ENCODE assay signal across 8 cellular contexts in the genomic region with DNA sequence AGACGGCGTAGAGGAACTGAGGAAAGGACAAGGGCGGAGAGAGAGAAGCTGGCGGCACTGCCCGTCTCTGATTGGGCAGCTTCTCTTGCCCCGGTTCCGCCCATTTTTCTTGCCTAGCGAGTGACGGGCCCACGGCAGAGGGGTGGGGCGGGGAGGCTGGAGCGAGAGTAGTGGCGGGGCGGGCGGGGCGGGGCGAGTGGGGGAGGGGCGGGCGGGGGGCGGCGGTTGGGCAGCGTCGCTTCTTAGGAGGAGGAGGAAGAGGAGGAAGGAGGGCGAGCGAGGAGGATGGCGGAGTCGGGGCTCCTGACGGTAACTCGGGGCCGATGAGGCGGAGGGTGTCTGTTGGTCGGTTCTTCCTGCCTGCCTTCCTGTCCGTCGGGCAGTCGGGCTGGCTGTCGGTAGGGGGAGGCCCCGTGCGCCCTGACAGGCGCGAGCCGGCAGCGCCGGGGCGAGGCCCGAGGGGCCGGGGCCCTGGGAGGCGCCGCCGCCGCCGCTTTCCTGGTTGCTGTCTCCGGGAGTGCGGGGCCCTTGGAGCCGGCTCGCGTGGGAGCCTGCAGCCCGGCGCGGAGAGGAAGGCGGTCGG. TPM values are rescaled to one million over a fixed set of nuclear protein-coding genes. Genes with fewer than 3 reads are reported as not detected.
A peak's percentile ranks its signal among the peaks of the same experiment; 100 is the strongest.
DNase-seq lines count a peak whose midpoint lies in the region; ATAC-seq, FAIRE-seq and TF ChIP-seq lines count a peak whose summit lies in the region.

SHOC2 (plus strand) TSS at position 256 of the 583 bp plus-strand sequence. CDS start 44,755 bp downstream, outside the sequence.

- ATAC-seq in GM18517 (IDR thresholded peaks at IDR 0.05; ENCODE audit: unreplicated experiment) (peak; percentile 1), HG03103 (IDR thresholded peaks at IDR 0.05; ENCODE audit: low read depth, unreplicated experiment) (peak; percentile 4), GM19324 (IDR thresholded peaks at IDR 0.05; ENCODE audit: low FRiP score, unreplicated experiment) (no peak)

- H3K4me1 ChIP-seq in iPS DF 6.9 (ENCODE audit: control insufficient read depth, insufficient read depth, low read length), result 0 out of 2 replicates have a peak, but pooled peaks cover 3% of the 10 kb centered on the region
- H3K4me1 ChIP-seq in small intestine (ENCODE audit: control insufficient read depth in 2 of 2, insufficient read depth in 1 of 2, low read depth in 1 of 2, low read length in 1 of 2), result peaks cover 0 to 7% of the 10 kb centered on the region in 2 donors

- H3K9me3 ChIP-seq in iPS DF 6.9 (ENCODE audit: control insufficient read depth, insufficient read depth, low read length), result no peaks in the 10 kb centered on the region
- no peaks in the 10 kb centered on the region for H3K9me3 ChIP-seq in small intestine (ENCODE audit: control insufficient read depth, low read depth)

- H3K36me3 ChIP-seq in iPS DF 6.9 (ENCODE audit: control insufficient read depth, insufficient read depth, low read length) (no peaks in the 10 kb centered on the region), small intestine (ENCODE audit: control insufficient read depth in 2 of 2, insufficient read depth in 2 of 2, low read length in 2 of 2) (peaks cover 0 to under 1% of the 10 kb centered on the region in 2 donors)

- peak within 1 kb of the TSS; percentile 96 for H3K27ac ChIP-seq in 22Rv1
- H3K27ac ChIP-seq in iPS DF 6.9 (ENCODE audit: low read length), result no peak within 1 kb of the TSS
- peak within 1 kb of the TSS; percentile 99 to 100 for H3K27ac ChIP-seq in small intestine (ENCODE audit: low read depth in 1 of 2, low read length in 1 of 2)

- WGBS in iPS DF 6.9 (ENCODE audit: insufficient coverage, insufficient read length), result no CpG with 5 or more reads among the region's 61 CpGs
- 0% methylated on average over 18 to 61 of the region's 61 CpGs for WGBS in small intestine, 3 donors

- TF ChIP-seq CTCF in 22Rv1 (IDR thresholded peaks at IDR 0.05), result no peak

- H3K4me3 ChIP-seq in iPS DF 6.9 (ENCODE audit: low read length), result peak within 1 kb of the TSS; percentile 97
- H3K4me3 ChIP-seq in small intestine (ENCODE audit: low read depth in 1 of 2, low read length in 2 of 2), result peak within 1 kb of the TSS; percentile 97

- H3K27me3 ChIP-seq in iPS DF 6.9 (ENCODE audit: control insufficient read depth, insufficient read depth, low read length), result no peaks in the 10 kb centered on the region
- no peaks in the 10 kb centered on the region for H3K27me3 ChIP-seq in small intestine (ENCODE audit: control insufficient read depth in 2 of 2, insufficient read depth in 2 of 2, low read length in 2 of 2)

- DNase-seq in T follicular helper cell (ENCODE audit: low read depth) (peak; percentile 98), anterior cingulate cortex (lab: John Stamatoyannopoulos, UW) (peak in 50 of 58 donors; percentile 77 to 100 (median 99)), iPS DF 6.9 (ENCODE audit: low read depth, low spot score) (no peak), small intestine (no peak)

- FAIRE-seq in small intestine (lab: Jason Lieb, UNC), result no peak

RNA-seq across cellular contexts. Expression of gene SHOC2, which starts in this region (rescaled TPM):
- polyA plus RNA-seq in small intestine, result 10 to 100 TPM; 17.8 to 27.3 (median 23.2) TPM

Comparison
In these comparisons a context has a peak if more than half of its experiments do, and no peak if none do; other contexts are left out.
1. DNase-seq: peak in T follicular helper cell (single experiment) and anterior cingulate cortex (50 of 58); none in iPS DF 6.9 (single experiment) and small intestine (single experiment).